ENCODE assay signal across 8 cellular contexts in the genomic region with DNA sequence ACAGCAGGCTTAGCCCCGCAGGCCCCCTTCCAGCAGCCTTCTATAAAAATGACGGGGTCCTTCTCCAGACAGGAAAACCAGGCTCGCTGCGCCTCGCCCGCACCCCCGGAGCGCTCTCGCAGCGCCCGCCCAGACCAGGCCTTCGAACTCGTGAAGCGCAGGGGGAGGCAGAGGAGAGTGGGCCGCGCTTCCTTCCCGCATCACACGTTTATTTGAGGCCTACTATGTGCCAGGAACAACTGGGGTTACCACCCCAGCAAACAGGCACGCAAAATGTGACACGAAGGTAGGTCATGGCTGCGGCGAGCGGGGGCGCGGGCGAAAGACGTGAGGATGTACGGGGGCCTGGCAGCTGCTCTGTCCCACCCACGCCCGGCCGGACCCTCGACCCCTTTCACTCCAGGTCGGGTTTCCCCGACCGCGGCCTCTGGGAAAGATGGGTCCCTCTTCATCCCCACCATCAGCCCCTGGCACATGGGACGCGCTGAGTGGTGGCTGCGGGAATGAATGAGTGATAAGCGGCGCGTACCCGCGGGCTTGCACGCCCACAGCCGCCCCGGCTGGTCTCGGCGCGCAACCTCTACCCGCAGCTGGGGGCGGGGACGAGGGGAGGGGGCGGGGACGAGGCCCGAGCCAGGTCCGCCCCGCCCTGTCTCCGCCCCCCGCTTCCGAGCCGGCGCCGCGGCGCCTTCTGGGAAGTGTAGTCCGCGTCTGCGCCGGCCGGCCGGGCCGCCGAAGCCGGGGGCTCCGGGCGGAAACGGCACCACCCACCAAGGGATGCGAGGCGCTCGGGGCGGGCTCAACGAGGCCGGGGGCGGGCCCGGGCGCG. TPM values are rescaled to one million over a fixed set of nuclear protein-coding genes. Genes with fewer than 3 reads are reported as not detected.
DNase-seq lines count a peak whose midpoint lies in the region; ATAC-seq and TF ChIP-seq lines count a peak whose summit lies in the region.

No MANE protein-coding gene starts in this region.

- ATAC-seq in GM19023 (IDR thresholded peaks at IDR 0.05; ENCODE audit: unreplicated experiment) = peak; percentile 91
- ATAC-seq in HG03280 (IDR thresholded peaks at IDR 0.05; ENCODE audit: unreplicated experiment) = peak; percentile 94
- ATAC-seq in left lung = peak; percentile 99

- TF ChIP-seq CTCF in AG09309 (IDR thresholded peaks at IDR 0.05; ENCODE audit: control insufficient read depth, insufficient read depth, low read depth, low read length, missing control alignments) (no peak), left lung (IDR thresholded peaks at IDR 0.05) (no peak)

- no peaks in the 10 kb centered on the region for H3K36me3 ChIP-seq in left lung

- H3K27ac ChIP-seq in left lung = no peak overlapping the region

- H3K4me1 ChIP-seq in left lung = peaks cover 10 to 20% of the 10 kb centered on the region in 2 donors

- intact Hi-C loops in left lung (cut with DNase I) = no loop called here

- peaks cover 0 to 28% of the 10 kb centered on the region in 2 donors for H3K9me3 ChIP-seq in left lung

- H3K27me3 ChIP-seq in left lung = peaks cover 0 to 9% of the 10 kb centered on the region in 2 donors

- DNase-seq in AG09309 (ENCODE audit: low read depth) (no peak), NCI-H510A (lab: John Stamatoyannopoulos, UW) (peak; percentile 43), dedifferentiated amniotic fluid mesenchymal stem cell (ENCODE audit: extremely low spot score) (peak; percentile 73), left lung (peak; percentile 93 to 99)
- peak; percentile 94 for DNase-seq in activated CD4-positive, alpha-beta T cell treated with anti-CD3 and anti-CD28 coated beads, Interleukin-2, amount 50 U/mL, for 1 hour
- peak; percentile 92 for DNase-seq in stimulated activated CD4-positive, alpha-beta T cell treated with anti-CD3 and anti-CD28 coated beads, Interleukin-1b, Interleukin-23, amount 100 ng/mL, for 48 hours

- peak overlapping the region; percentile 91 for H3K4me3 ChIP-seq in AG09309 (ENCODE audit: control insufficient read depth, low read depth, low read length)
- H3K4me3 ChIP-seq in left lung = peak overlapping the region; percentile 66 to 70

RNA-seq across cellular contexts. Expression of a gene that starts 59.1 kb away (rescaled TPM):
- 10 to 100 TPM; 20.8 to 36.9 TPM for total RNA-seq in left lung
